Comparison of ENCODE assay signal across 23 cellular contexts in the genomic region with DNA sequence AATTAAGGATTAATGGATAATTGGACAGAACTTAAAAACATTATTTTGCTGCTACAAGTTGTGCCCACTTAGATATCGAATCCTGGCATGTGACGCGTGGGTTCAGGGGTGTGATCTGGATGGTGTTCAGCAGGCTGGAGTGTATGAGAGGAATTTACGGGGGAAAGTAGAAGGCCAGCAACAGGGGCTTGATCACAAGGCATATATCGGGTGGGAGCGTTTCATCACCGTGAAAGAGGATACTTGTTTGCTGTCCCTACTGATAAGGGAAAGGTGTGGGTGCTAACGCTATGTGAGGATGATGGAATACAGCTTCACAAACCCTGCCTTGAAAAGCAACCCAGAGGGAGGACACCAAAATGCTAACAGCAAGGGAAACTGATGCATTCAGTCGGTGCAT. TPM values are rescaled to one million over a fixed set of nuclear protein-coding genes. Genes with fewer than 3 reads are reported as not detected.
DNase-seq lines count a peak whose midpoint lies in the region; ATAC-seq and TF ChIP-seq lines count a peak whose summit lies in the region.
"Had no signal": no experiment of that assay in that cellular context is flagged by ENCODE, and none has a peak within 500 bp of the region (broad histone marks: within the 10 kb centered on the region; RNA-seq: fewer than 3 reads in every experiment).

No MANE protein-coding gene starts in this region.

- H2AFZ ChIP-seq in IMR-90 (replicated peaks; ENCODE audit: low read length, poor library complexity) (peak overlapping the region; percentile 5), neural progenitor cell (replicated peaks) (no peak overlapping the region)

- peaks cover 10% of the 10 kb centered on the region; the same call in 1 of the 2 replicates for H3K9me1 ChIP-seq in IMR-90 (ENCODE audit: insufficient read depth, low read length)

- no peak for TF ChIP-seq POLR2A in IMR-90 (IDR thresholded peaks at IDR 0.05; ENCODE audit: low read depth, low read length)
- TF ChIP-seq POLR2A in uterus (IDR thresholded peaks at IDR 0.05) = no peak

- in situ Hi-C loops in IMR-90 (cut with MboI; ENCODE audit: low sequenced_read_pairs) = no loop called here

- peak overlapping the region; percentile 39; the same call in 1 of the 2 replicates for H3K23ac ChIP-seq in IMR-90 (ENCODE audit: low read depth, low read length)

- H3K27ac Mint-ChIP-seq in neural progenitor cell = peak overlapping the region; percentile 43
- H3K27ac Mint-ChIP-seq in CD8-positive, alpha-beta T cell = no peak overlapping the region
- H3K27ac Mint-ChIP-seq: CD4-positive, CD25-positive, alpha-beta regulatory T cell had no signal

- no peak overlapping the region for H3K9ac ChIP-seq in BLaER1 treated with 17β-estradiol and CSF1 and Interleukin-3, amounts not matched to agents 10 nM and 100 nM
- H3K9ac ChIP-seq in IMR-90 (ENCODE audit: low read depth, low read length) (no peak overlapping the region), neural progenitor cell (no peak overlapping the region)

- H3K36me3 ChIP-seq in BLaER1 treated with 17β-estradiol and CSF1 and Interleukin-3, amounts not matched to agents 10 nM and 100 nM = no peaks in the 10 kb centered on the region
- H3K36me3 ChIP-seq in IMR-90 (ENCODE audit: control insufficient read depth, insufficient read depth, low read length) (no peaks in the 10 kb centered on the region), neural progenitor cell (no peaks in the 10 kb centered on the region), uterus (no peaks in the 10 kb centered on the region)
- H3K36me3 ChIP-seq in CD8-positive, alpha-beta T cell (ENCODE audit: insufficient read depth, low read length) = no peaks in the 10 kb centered on the region
- H3K36me3 ChIP-seq: BE2C had no signal

- POLR2A ChIA-PET in IMR-90 (lab: Charles Lee; ENCODE audit: unreplicated experiment) = no interaction called here
- POLR2A ChIA-PET in CD8-positive, alpha-beta T cell (lab: Charles Lee) = no interaction called here

- peaks cover 3% of the 10 kb centered on the region for H3K9me3 Mint-ChIP-seq in neural progenitor cell
- H3K9me3 Mint-ChIP-seq in CD8-positive, alpha-beta T cell = no peaks in the 10 kb centered on the region
- H3K9me3 Mint-ChIP-seq: CD8-positive, alpha-beta memory T cell had no signal

- dilution Hi-C loops in IMR-90 (cut with HindIII; ENCODE audit: low sequenced_read_pairs, unreplicated experiment) = no loop called here

- H3K36me3 Mint-ChIP-seq in neural progenitor cell = peaks cover 2% of the 10 kb centered on the region
- no peaks in the 10 kb centered on the region for H3K36me3 Mint-ChIP-seq in CD8-positive, alpha-beta T cell
- H3K36me3 Mint-ChIP-seq: CD4-positive, CD25-positive, alpha-beta regulatory T cell; CD8-positive, alpha-beta memory T cell had no signal

- H3K4me1 Mint-ChIP-seq in neural progenitor cell = peaks cover 62% of the 10 kb centered on the region
- H3K4me1 Mint-ChIP-seq in CD8-positive, alpha-beta T cell (ENCODE audit: low read depth) = peaks cover 5% of the 10 kb centered on the region

- no peak overlapping the region for H2BK20ac ChIP-seq in IMR-90 (ENCODE audit: low read depth, low read length)

- H3K9me3 ChIP-seq in BLaER1 treated with 17β-estradiol and CSF1 and Interleukin-3, amounts not matched to agents 10 nM and 100 nM (replicated peaks in 1 of 11) = no peaks in the 10 kb centered on the region
- H3K9me3 ChIP-seq in IMR-90 (ENCODE audit: control insufficient read depth, insufficient read depth, low read length) (no peaks in the 10 kb centered on the region), neural progenitor cell (ENCODE audit: low read depth) (no peaks in the 10 kb centered on the region), uterus (no peaks in the 10 kb centered on the region)
- no peaks in the 10 kb centered on the region for H3K9me3 ChIP-seq in CD8-positive, alpha-beta T cell (ENCODE audit: low read length)
- H3K9me3 ChIP-seq: A549, BE2C had no signal

- H4K8ac ChIP-seq in IMR-90 (ENCODE audit: low read depth in 2 of 2, low read length in 2 of 2) = no peak overlapping the region

- peaks cover 21 to 87% (median 68%) of the 10 kb centered on the region in 10 experiments for H3K4me1 ChIP-seq in BLaER1 treated with 17β-estradiol and CSF1 and Interleukin-3, amounts not matched to agents 10 nM and 100 nM
- peaks cover 3% of the 10 kb centered on the region; the same call in 1 of the 2 replicates for H3K4me1 ChIP-seq in IMR-90 (ENCODE audit: control insufficient read depth, insufficient read depth, low read length)
- peaks cover 19% of the 10 kb centered on the region for H3K4me1 ChIP-seq in neural progenitor cell
- no peaks in the 10 kb centered on the region for H3K4me1 ChIP-seq in uterus
- no peaks in the 10 kb centered on the region for H3K4me1 ChIP-seq in CD8-positive, alpha-beta T cell (ENCODE audit: insufficient read depth, low read length)
- H3K4me1 ChIP-seq: BE2C had no signal

- H3K4me3 ChIP-seq in BLaER1 treated with 17β-estradiol and CSF1 and Interleukin-3, amounts not matched to agents 10 nM and 100 nM = no peak overlapping the region
- no peak overlapping the region for H3K4me3 ChIP-seq in IMR-90 (ENCODE audit: insufficient read depth, low read depth, low read length)
- no peak overlapping the region for H3K4me3 ChIP-seq in neural progenitor cell
- H3K4me3 ChIP-seq in uterus = no peak overlapping the region
- H3K4me3 ChIP-seq in CD8-positive, alpha-beta T cell (ENCODE audit: low read depth, low read length) = no peak overlapping the region
- H3K4me3 ChIP-seq: A549, GM12878 had no signal

- H3K14ac ChIP-seq in IMR-90 (replicated peaks; ENCODE audit: low read depth, low read length) = no peak overlapping the region

- DNase-seq in IMR-90 (peak; percentile 15), neural progenitor cell (ENCODE audit: low spot score) (no peak), uterus (no peak)
- no peak for DNase-seq in activated CD4-positive, alpha-beta T cell treated with anti-CD3 and anti-CD28 coated beads, Interleukin-2, amount 50 U/mL, for 1 hour
- DNase-seq in CD8-positive, alpha-beta T cell = no peak
- DNase-seq: 8988T; ACHN; AML-193; BE2C; CD4-positive, CD25-positive, alpha-beta regulatory T cell; CD8-positive, alpha-beta memory T cell; DMS 273 treated with DMSO at 0.1 percent for 48 hours; DMS79; EL; GDM1; GOT3; H7; HCEC 1CT had no signal

- H3K79me2 ChIP-seq in neural progenitor cell (ENCODE audit: low read depth) = no peaks in the 10 kb centered on the region

- no peak overlapping the region for H4K5ac ChIP-seq in IMR-90 (ENCODE audit: low read depth, low read length)

- no peak overlapping the region for H3K4ac ChIP-seq in IMR-90 (ENCODE audit: low read depth, low read length)

- WGBS in IMR-90 (ENCODE audit: extremely low coverage in 2 of 2, insufficient read length in 1 of 2), 2 experiments = 13% methylated on average over 4 of the region's 9 CpGs; no CpG with 5 or more reads in 1 of the 2 experiments

- H2BK5ac ChIP-seq in IMR-90 (ENCODE audit: low read depth, low read length, poor library complexity, severe bottlenecking) = no peak overlapping the region

- ATAC-seq in IMR-90 (ENCODE audit: low read depth) (no peak), GM21528 (IDR thresholded peaks at IDR 0.05; ENCODE audit: low FRiP score, unreplicated experiment) (no peak)
- ATAC-seq in CD8-positive, alpha-beta T cell = no peak
- ATAC-seq: GM12878 had no signal

- BruUV-seq in IMR-90 (replicated peaks; lab: Mats Ljungman, UMichigan) = no TSS peak

- CTCF ChIA-PET in IMR-90 (lab: Yijun Ruan, JAX) = interaction anchor here (1.1 kb wide), 1 partner anchor 241 kb away, joined by 4 read pairs; no protein-coding TSS in a partner anchor
- CTCF ChIA-PET in CD8-positive, alpha-beta T cell (lab: Charles Lee) = no interaction called here

- TF ChIP-seq RAD21 in IMR-90 (IDR thresholded peaks at IDR 0.05; ENCODE audit: low read length) = no peak

- no peak overlapping the region for H2AK9ac ChIP-seq in IMR-90 (replicated peaks; ENCODE audit: low read depth, low read length, poor library complexity)

- H3K27me3 ChIP-seq in BLaER1 treated with 17β-estradiol and CSF1 and Interleukin-3, amounts not matched to agents 10 nM and 100 nM = peaks cover 0 to 24% (median 10%) of the 10 kb centered on the region in 11 experiments; a peak in 12 of 22 replicates
- H3K27me3 ChIP-seq in IMR-90 (ENCODE audit: control insufficient read depth, insufficient read depth, low read length) (peaks cover 41% of the 10 kb centered on the region), neural progenitor cell (no peaks in the 10 kb centered on the region), uterus (no peaks in the 10 kb centered on the region)
- peaks cover 8% of the 10 kb centered on the region for H3K27me3 ChIP-seq in CD8-positive, alpha-beta T cell (ENCODE audit: insufficient read depth, low read length)

- peaks cover 16% of the 10 kb centered on the region for H3K27me3 Mint-ChIP-seq in neural progenitor cell (ENCODE audit: insufficient read depth, low read depth)
- H3K27me3 Mint-ChIP-seq in CD8-positive, alpha-beta T cell (ENCODE audit: low read depth) = peaks cover 69% of the 10 kb centered on the region

- intact Hi-C loops in IMR-90 (cut with micrococcal nuclease) = no loop called here
- intact Hi-C loops in uterus (cut with DNase I; ENCODE audit: low total_unique reads) = no loop called here
- intact Hi-C loops in CD8-positive, alpha-beta T cell (cut with DNase I, micrococcal nuclease) = no loop called here

- H4K91ac ChIP-seq in IMR-90 (ENCODE audit: insufficient read depth, low read depth, low read length) = no peak overlapping the region

- H3K4me3 Mint-ChIP-seq in neural progenitor cell = no peak overlapping the region
- H3K4me3 Mint-ChIP-seq in CD8-positive, alpha-beta T cell = no peak overlapping the region

- H3F3A ChIP-seq in neural progenitor cell (ENCODE audit: low read depth) = peaks cover 25% of the 10 kb centered on the region

- H4K20me1 ChIP-seq in BLaER1 treated with 17β-estradiol and CSF1 and Interleukin-3, amounts not matched to agents 10 nM and 100 nM = no peaks in the 10 kb centered on the region
- H4K20me1 ChIP-seq in IMR-90 (ENCODE audit: insufficient read depth, low read length) = no peaks in the 10 kb centered on the region
- no peaks in the 10 kb centered on the region for H4K20me1 ChIP-seq in neural progenitor cell (ENCODE audit: low read depth)

- no peak overlapping the region for H3K56ac ChIP-seq in IMR-90 (ENCODE audit: extremely low read depth, insufficient read depth, low read length)

- H2AK5ac ChIP-seq in IMR-90 (ENCODE audit: low read depth, low read length) = no peak overlapping the region

- peak overlapping the region in 9 of 11 experiments; percentile 47 to 90 (median 76); a peak in 16 of 22 replicates for H3K4me2 ChIP-seq in BLaER1 treated with 17β-estradiol and CSF1 and Interleukin-3, amounts not matched to agents 10 nM and 100 nM
- H3K4me2 ChIP-seq in IMR-90 (ENCODE audit: low read depth, low read length) (peak overlapping the region; percentile 13; the same call in 1 of the 2 replicates), neural progenitor cell (no peak overlapping the region)
- H3K4me2 ChIP-seq: A549 had no signal

- H3K18ac ChIP-seq in IMR-90 (ENCODE audit: low read depth, low read length) = no peak overlapping the region

- peak overlapping the region in 4 of 11 experiments; percentile 27 to 72 (median 68); a peak in 5 of 22 replicates for H3K27ac ChIP-seq in BLaER1 treated with 17β-estradiol and CSF1 and Interleukin-3, amounts not matched to agents 10 nM and 100 nM
- no peak overlapping the region for H3K27ac ChIP-seq in IMR-90 (ENCODE audit: insufficient read depth, low read length)
- no peak overlapping the region for H3K27ac ChIP-seq in neural progenitor cell
- H3K27ac ChIP-seq in uterus = peak overlapping the region; percentile 21 to 48
- H3K27ac ChIP-seq in CD8-positive, alpha-beta T cell (ENCODE audit: low read depth, low read length) = no peak overlapping the region
- H3K27ac ChIP-seq: A549, C4-2B had no signal

- H3K79me1 ChIP-seq in IMR-90 (ENCODE audit: low read depth in 1 of 2, low read length in 2 of 2) = no peaks in the 10 kb centered on the region

- H2BK120ac ChIP-seq in IMR-90 (ENCODE audit: low read depth, low read length) = no peak overlapping the region

- no peak overlapping the region for H2BK15ac ChIP-seq in IMR-90 (ENCODE audit: low read depth, low read length)

- TF ChIP-seq CTCF in IMR-90 (conservative IDR thresholded peaks at IDR 0.05; ENCODE audit: low read depth, low read length) (no peak), neural progenitor cell (IDR thresholded peaks at IDR 0.05) (no peak), uterus (IDR thresholded peaks at IDR 0.05) (no peak)
- no peak for TF ChIP-seq CTCF in CD8-positive, alpha-beta T cell (IDR thresholded peaks at IDR 0.05)

RNA-seq across cellular contexts. Expression of a gene that starts 13.3 kb away (rescaled TPM):
- total RNA-seq in IMR-90 (2012; rRNA removed) = 0.56 and 0.72 TPM in 2 replicates
- polyA plus RNA-seq in IMR-90 (2012; rRNA removed) = 0.65 and 1.4 TPM in 2 replicates
- 0.48 and 1.5 TPM in 2 replicates for polyA plus RNA-seq in IMR-90 (2012; cell fraction: cytosol; rRNA removed)
- 0.64 and 1.3 TPM in 2 replicates for polyA plus RNA-seq in IMR-90 (2012; cell fraction: nucleus; rRNA removed; ENCODE audit: low replicate concordance)
- total RNA-seq in neural progenitor cell (ENCODE audit: low replicate concordance) = 0.32 and 1.2 TPM in 2 replicates
- 1 to 10 TPM in 3 of 4 donors, under 1 TPM in 1; under 0.01 to 8.2 (median 3.0) TPM for total RNA-seq in uterus
- under 1 TPM in 1 of 2 experiments, not detected in 1; 0.11 TPM for total RNA-seq in CD8-positive, alpha-beta T cell
- total RNA-seq: CD4-positive, CD25-positive, alpha-beta regulatory T cell; GM12878 had no signal
- polyA plus RNA-seq: CD8-positive, alpha-beta memory T cell had no signal

RNA-seq across cellular contexts. Expression of a gene that starts 25.9 kb away (rescaled TPM):
- under 0.01 and 0.18 TPM in 2 replicates for total RNA-seq in IMR-90 (2012; rRNA removed)
- polyA plus RNA-seq in IMR-90 (2012; rRNA removed) = 0.24 and 0.31 TPM in 2 replicates
- 0.09 and 0.31 TPM in 2 replicates for polyA plus RNA-seq in IMR-90 (2012; cell fraction: cytosol; rRNA removed)
- 1.0 and 1.2 TPM in 2 replicates for polyA plus RNA-seq in IMR-90 (2012; cell fraction: nucleus; rRNA removed; ENCODE audit: low replicate concordance)
- total RNA-seq in neural progenitor cell (ENCODE audit: low replicate concordance) = 0.77 and 1.1 TPM in 2 replicates
- total RNA-seq in uterus = 1 to 10 TPM in 2 of 4 donors, under 1 TPM in 2; 0.26 to 6.4 (median 1.7) TPM
- total RNA-seq in CD8-positive, alpha-beta T cell = under 1 TPM; 0.19 to 0.30 TPM
- total RNA-seq: CD4-positive, CD25-positive, alpha-beta regulatory T cell; GM12878 had no signal
- polyA plus RNA-seq: CD4-positive, CD25-positive, alpha-beta regulatory T cell; CD8-positive, alpha-beta memory T cell had no signal

RNA-seq across cellular contexts. Expression of a gene that starts 54.2 kb away (rescaled TPM):
- total RNA-seq in IMR-90 (2012; rRNA removed) (13.9 and 16.0 TPM in 2 replicates), neural progenitor cell (ENCODE audit: low replicate concordance) (19.0 and 41.3 TPM in 2 replicates), uterus (10 to 100 TPM in 2 of 4 donors, 1 to 10 TPM in 1, under 1 TPM in 1; 0.88 to 56.3 (median 13.6) TPM)
- polyA plus RNA-seq in IMR-90 (2012; rRNA removed) = 19.0 and 22.2 TPM in 2 replicates
- 10.9 and 15.5 TPM in 2 replicates for polyA plus RNA-seq in IMR-90 (2012; cell fraction: cytosol; rRNA removed)
- 11.3 and 20.4 TPM in 2 replicates for polyA plus RNA-seq in IMR-90 (2012; cell fraction: nucleus; rRNA removed; ENCODE audit: low replicate concordance)
- total RNA-seq in CD8-positive, alpha-beta T cell = 1 to 10 TPM; 6.9 to 7.1 TPM

Comparison
In these comparisons a context has a peak if more than half of its experiments do, and no peak if none do; other contexts are left out.
1. H3K27ac ChIP-seq: peak in uterus (2 of 2); none in IMR-90 (single experiment), neural progenitor cell (single experiment) and CD8-positive, alpha-beta T cell (single experiment).